In the genomic region with DNA sequence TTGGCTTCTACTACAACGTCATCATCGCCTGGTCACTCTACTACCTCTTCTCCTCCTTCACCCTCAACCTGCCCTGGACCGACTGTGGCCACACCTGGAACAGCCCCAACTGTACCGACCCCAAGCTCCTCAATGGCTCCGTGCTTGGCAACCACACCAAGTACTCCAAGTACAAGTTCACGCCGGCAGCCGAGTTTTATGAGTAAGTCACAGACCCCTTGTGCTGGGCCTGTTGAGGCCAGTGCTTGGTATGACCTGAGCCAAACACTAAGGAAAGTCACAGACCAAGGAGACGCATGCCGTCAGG, we compare ENCODE assay signal across 21 cellular contexts. TPM values are rescaled to one million over a fixed set of nuclear protein-coding genes. Genes with fewer than 3 reads are reported as not detected.
DNase-seq lines count a peak whose midpoint lies in the region; ATAC-seq and TF ChIP-seq lines count a peak whose summit lies in the region.
"Had no signal": no experiment of that assay in that cellular context is flagged by ENCODE, and none has a peak within 500 bp of the region (broad histone marks: within the 10 kb centered on the region; RNA-seq: fewer than 3 reads in every experiment).

No MANE protein-coding gene starts in this region.

- no peaks in the 10 kb centered on the region for H3K4me1 ChIP-seq in psoas muscle
- H3K4me1 ChIP-seq: BLaER1 had no signal

- H3K27me3 ChIP-seq in psoas muscle (ENCODE audit: insufficient read depth in 3 of 3, low read length in 2 of 3), result no peaks in the 10 kb centered on the region
- H3K27me3 ChIP-seq: BLaER1 had no signal

- peaks cover 4% of the 10 kb centered on the region for H3K36me3 Mint-ChIP-seq in type B pancreatic cell
- H3K36me3 Mint-ChIP-seq: CD14-positive monocyte; CD4-positive, alpha-beta memory T cell had no signal

- no peaks in the 10 kb centered on the region for H3K36me3 ChIP-seq in psoas muscle (ENCODE audit: insufficient read depth in 1 of 2, low read depth in 1 of 2)
- H3K36me3 ChIP-seq: BLaER1 had no signal

- no peaks in the 10 kb centered on the region for H3K9me3 ChIP-seq in psoas muscle
- H3K9me3 ChIP-seq: A549, BLaER1 had no signal

- peak overlapping the region; percentile 52 for H3K27ac Mint-ChIP-seq in type B pancreatic cell
- H3K27ac Mint-ChIP-seq: CD4-positive, alpha-beta memory T cell had no signal

- H3K4me1 Mint-ChIP-seq in type B pancreatic cell (ENCODE audit: unreplicated experiment), result peaks cover 5% of the 10 kb centered on the region
- H3K4me1 Mint-ChIP-seq: CD14-positive monocyte; CD4-positive, alpha-beta memory T cell had no signal

- peaks cover 3% of the 10 kb centered on the region for H3K27me3 Mint-ChIP-seq in type B pancreatic cell

- intact Hi-C loops in Right ventricle myocardium inferior (cut with DNase I), result no loop called here
- intact Hi-C loops in left ventricle myocardium superior (cut with micrococcal nuclease), result no loop called here
- intact Hi-C loops in psoas muscle (cut with DNase I), result no loop called here

- TF ChIP-seq CTCF in type B pancreatic cell (conservative IDR thresholded peaks at IDR 0.05) (no peak), psoas muscle (IDR thresholded peaks at IDR 0.05) (no peak)

- 90 to 93% (median 93%) methylated on average over 10 of the region's 10 CpGs for WGBS in psoas muscle, 3 donors

- peaks cover 4% of the 10 kb centered on the region for H3K9me3 Mint-ChIP-seq in type B pancreatic cell

- ATAC-seq in Right ventricle myocardium inferior, result peak; percentile 3
- no peak for ATAC-seq in left ventricle myocardium superior
- no peak for ATAC-seq in psoas muscle
- ATAC-seq: A549 had no signal

- H3K4me3 ChIP-seq in psoas muscle, result no peak overlapping the region
- H3K4me3 ChIP-seq: A549, BLaER1, GM23248 had no signal

- no peak overlapping the region for H3K4me3 Mint-ChIP-seq in type B pancreatic cell
- H3K4me3 Mint-ChIP-seq: CD14-positive monocyte; CD4-positive, alpha-beta memory T cell had no signal

- DNase-seq in Right ventricle myocardium inferior (ENCODE audit: missing footprints) (no peak), left ventricle myocardium superior (no peak), mesenteric fat pad (ENCODE audit: low spot score) (peak; percentile 71), type B pancreatic cell (ENCODE audit: extremely low spot score, unreplicated experiment) (no peak), amygdala (lab: John Stamatoyannopoulos, UW) (no peak), ureter (ENCODE audit: low spot score) (no peak), psoas muscle (no peak)
- DNase-seq: CD4-positive, alpha-beta memory T cell; DMS153; DMS79; GDM1; HCEC 1CT had no signal

- H3K27ac ChIP-seq in psoas muscle, result no peak overlapping the region
- H3K27ac ChIP-seq: 22Rv1, A549, BLaER1, GM23248, HL-60 had no signal

RNA-seq across cellular contexts. Expression of a gene that starts 16.1 kb away (rescaled TPM):
- total RNA-seq in Right ventricle myocardium inferior, result not detected
- total RNA-seq in left ventricle myocardium superior, result not detected
- total RNA-seq in mesenteric fat pad, result 0.64 TPM
- total RNA-seq in type B pancreatic cell (ENCODE audit: low replicate concordance), result 5.7 and 12.7 TPM in 2 replicates
- total RNA-seq in ureter, result 4.6 TPM
- total RNA-seq in psoas muscle, result not detected
- under 1 TPM in 1 of 3 donors, not detected in 2; 0.04 TPM for polyA plus RNA-seq in psoas muscle
- total RNA-seq: CD4-positive, alpha-beta memory T cell; Daoy; GM23248; HT1080 had no signal
- polyA plus RNA-seq: A549; AG04450; CD14-positive monocyte; CD4-positive, alpha-beta memory T cell; GM23248 had no signal
